ENCODE assay signal across 32 cellular contexts in genomic region chr6:30970946-30971345, GRCh38. TPM values are rescaled to one million over a fixed set of nuclear protein-coding genes. Genes with fewer than 3 reads are reported as not detected.
"Had no signal": no experiment of that assay in that cellular context is flagged by ENCODE, and none has a peak within 500 bp of the region (broad histone marks: within the 10 kb centered on the region; RNA-seq: fewer than 3 reads in every experiment).

No MANE protein-coding gene starts in this region.

- H3K27ac ChIP-seq: hepatocyte, left ventricle myocardium inferior, ovary, right atrium auricular region, right lobe of liver, testis, thyroid gland, upper lobe of right lung had no signal

- H3K4me3 ChIP-seq: hepatocyte, left ventricle myocardium inferior, lung, mucosa of descending colon, ovary, right atrium auricular region, right lobe of liver, smooth muscle cell, testis, thyroid gland, upper lobe of right lung had no signal

- DNase-seq: islet precursor cell; left ventricle myocardium inferior; midbrain; mucosa of descending colon; naive thymus-derived CD4-positive, alpha-beta T cell; ovary; right lobe of liver; stimulated activated CD4-positive, alpha-beta T cell treated with anti-CD3 and anti-CD28 coated beads, Interleukin-1b, Interleukin-23, amount 100 ng/mL, for 48 hours; stimulated activated CD4-positive, alpha-beta T cell treated with anti-CD3 and anti-CD28 coated beads, Interleukin-2, amount 100 ng/mL, for 48 hours; stimulated activated CD4-positive, alpha-beta T cell treated with anti-CD3 and anti-CD28 coated beads, Interleukin-4, amount 100 ng/mL, for 4 hours; stimulated activated CD8-positive, alpha-beta memory T cell treated with anti-CD3 and anti-CD28 coated beads, Interleukin-4, amount 100 ng/mL, for 48 hours; stimulated activated naive CD4-positive, alpha-beta T cell treated with Interleukin-2 at 50 U/mL for 16 hours; stimulated activated naive CD8-positive, alpha-beta T cell treated with anti-CD3 and anti-CD28 coated beads, Interleukin-15, amount 100 ng/mL, for 72 hours; testis; thyroid gland; trophoblast cell; upper lobe of right lung had no signal

- H3K4me1 ChIP-seq: left ventricle myocardium inferior, right atrium auricular region, right lobe of liver, testis, thyroid gland, upper lobe of right lung had no signal

- H3K36me3 ChIP-seq: left ventricle myocardium inferior, ovary, right atrium auricular region, right lobe of liver, thyroid gland, upper lobe of right lung had no signal

- H3K9me3 ChIP-seq: left ventricle myocardium inferior, mucosa of descending colon, ovary, right atrium auricular region, right lobe of liver, testis, thyroid gland, upper lobe of right lung had no signal

- H3K27me3 ChIP-seq: hepatocyte, ovary, right atrium auricular region, right lobe of liver, testis, thyroid gland, upper lobe of right lung had no signal

- FAIRE-seq: urothelium cell line had no signal

RNA-seq across cellular contexts. Expression of gene MUC21, which starts 12.6 kb away (rescaled TPM):
- total RNA-seq: hepatocyte; kidney epithelial cell; left ventricle myocardium inferior; lower leg skin; mesenteric fat pad; myocyte; naive thymus-derived CD4-positive, alpha-beta T cell; natural killer cell treated with Interleukin-12 subunit alpha and Interleukin-12 subunit beta and Interleukin-15 and Interleukin-18, amount 100 ng/mL, for 72 hours; omental fat pad; ovary; progenitor cell of endocrine pancreas; pulmonary artery endothelial cell; renal cortical epithelial cell; right atrium auricular region; skeletal muscle tissue; smooth muscle cell; testis; thyroid gland had no signal

RNA-seq across cellular contexts. Expression of gene MUCL3, which starts 30.2 kb away (rescaled TPM):
- total RNA-seq: kidney epithelial cell; left ventricle myocardium inferior; lower leg skin; mesenteric fat pad; myocyte; naive thymus-derived CD4-positive, alpha-beta T cell; natural killer cell treated with Interleukin-12 subunit alpha and Interleukin-12 subunit beta and Interleukin-15 and Interleukin-18, amount 100 ng/mL, for 72 hours; pulmonary artery endothelial cell; renal cortical epithelial cell; right atrium auricular region; right lobe of liver; skeletal muscle tissue; thyroid gland had no signal

RNA-seq across cellular contexts. Expression of gene SFTA2, which starts 39.0 kb away (rescaled TPM):
- total RNA-seq: hepatocyte; left ventricle myocardium inferior; mesenteric fat pad; mucosa of descending colon; myocyte; naive thymus-derived CD4-positive, alpha-beta T cell; natural killer cell treated with Interleukin-12 subunit alpha and Interleukin-12 subunit beta and Interleukin-15 and Interleukin-18, amount 100 ng/mL, for 72 hours; omental fat pad; pulmonary artery endothelial cell; renal cortical epithelial cell; right atrium auricular region; right lobe of liver; skeletal muscle tissue; smooth muscle cell; testis had no signal

RNA-seq across cellular contexts. Expression of gene MUC22, which starts 39.3 kb away (rescaled TPM):
- total RNA-seq: kidney epithelial cell; lower leg skin; mesenteric fat pad; mucosa of descending colon; myocyte; naive thymus-derived CD4-positive, alpha-beta T cell; natural killer cell treated with Interleukin-12 subunit alpha and Interleukin-12 subunit beta and Interleukin-15 and Interleukin-18, amount 100 ng/mL, for 72 hours; omental fat pad; ovary; progenitor cell of endocrine pancreas; pulmonary artery endothelial cell; right atrium auricular region; right lobe of liver; skeletal muscle tissue; smooth muscle cell; thyroid gland; upper lobe of right lung had no signal
